Comparison of ENCODE assay signal across 1 cellular context in genomic region chr7:38178004-38178694, GRCh38.
TF ChIP-seq lines count a peak whose summit lies in the region.

TSS of gene STARD3NL (plus strand) at chr7:38178245. CDS start at chr7:38207505, 29,260 bp downstream.

TF ChIP-seq in K562, 482 proteins besides CTCF, POLR2A, EP300 and RAD21 (continued from another document and continues in another):
- TF ChIP-seq, protein P1, sequence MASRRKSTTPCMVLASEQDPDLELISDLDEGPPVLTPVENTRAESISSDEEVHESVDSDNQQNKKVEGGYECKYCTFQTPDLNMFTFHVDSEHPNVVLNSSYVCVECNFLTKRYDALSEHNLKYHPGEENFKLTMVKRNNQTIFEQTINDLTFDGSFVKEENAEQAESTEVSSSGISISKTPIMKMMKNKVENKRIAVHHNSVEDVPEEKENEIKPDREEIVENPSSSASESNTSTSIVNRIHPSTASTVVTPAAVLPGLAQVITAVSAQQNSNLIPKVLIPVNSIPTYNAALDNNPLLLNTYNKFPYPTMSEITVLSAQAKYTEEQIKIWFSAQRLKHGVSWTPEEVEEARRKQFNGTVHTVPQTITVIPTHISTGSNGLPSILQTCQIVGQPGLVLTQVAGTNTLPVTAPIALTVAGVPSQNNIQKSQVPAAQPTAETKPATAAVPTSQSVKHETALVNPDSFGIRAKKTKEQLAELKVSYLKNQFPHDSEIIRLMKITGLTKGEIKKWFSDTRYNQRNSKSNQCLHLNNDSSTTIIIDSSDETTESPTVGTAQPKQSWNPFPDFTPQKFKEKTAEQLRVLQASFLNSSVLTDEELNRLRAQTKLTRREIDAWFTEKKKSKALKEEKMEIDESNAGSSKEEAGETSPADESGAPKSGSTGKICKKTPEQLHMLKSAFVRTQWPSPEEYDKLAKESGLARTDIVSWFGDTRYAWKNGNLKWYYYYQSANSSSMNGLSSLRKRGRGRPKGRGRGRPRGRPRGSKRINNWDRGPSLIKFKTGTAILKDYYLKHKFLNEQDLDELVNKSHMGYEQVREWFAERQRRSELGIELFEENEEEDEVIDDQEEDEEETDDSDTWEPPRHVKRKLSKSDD (conservative IDR thresholded peaks at IDR 0.05; ENCODE audit: low read length) = no peak
- TF ChIP-seq THRAP3 (IDR thresholded peaks at IDR 0.05; ENCODE audit: borderline replicate concordance) = no peak
- TF ChIP-seq SPI1 (IDR thresholded peaks at IDR 0.05; ENCODE audit: borderline replicate concordance, low read depth, low read length) = no peak
- 0 out of 2 replicates have a peak, but pooled peaks have one; percentile 51 for TF ChIP-seq FOXP1 (CRISPR knock-in tag; IDR thresholded peaks at IDR 0.05)
- no peak for TF ChIP-seq JUNB (CRISPR knock-in tag; conservative IDR thresholded peaks at IDR 0.05)
- no peak for TF ChIP-seq NR1H2 (CRISPR knock-in tag; IDR thresholded peaks at IDR 0.05)
- no peak for TF ChIP-seq ZFP30 (CRISPR knock-in tag; IDR thresholded peaks at IDR 0.05; ENCODE audit: borderline replicate concordance)
- peak; percentile 41; the same call in 1 of the 2 replicates for TF ChIP-seq RNF2 (IDR thresholded peaks at IDR 0.05)
- TF ChIP-seq NFIC (IDR thresholded peaks at IDR 0.05) = peak; percentile 61
- TF ChIP-seq ZNF24 (IDR thresholded peaks at IDR 0.05) = 0 out of 2 replicates have a peak, but pooled peaks have one; percentile 46
- TF ChIP-seq ZNF197 (CRISPR knock-in tag; IDR thresholded peaks at IDR 0.05; ENCODE audit: low read depth) = no peak
- no peak for TF ChIP-seq ZKSCAN8 (CRISPR knock-in tag; IDR thresholded peaks at IDR 0.05)
- TF ChIP-seq PREB (CRISPR knock-in tag; IDR thresholded peaks at IDR 0.05) = no peak
- peak; percentile 92 for TF ChIP-seq BCOR (IDR thresholded peaks at IDR 0.05)
- peak; percentile 92 to 93 for TF ChIP-seq E2F6 (IDR thresholded peaks at IDR 0.05; ENCODE audit: borderline replicate concordance in 1 of 2, extremely low read depth in 1 of 2, insufficient read depth in 1 of 2, insufficient read length in 1 of 2, low read depth in 1 of 2, low read length in 1 of 2, poor library complexity in 1 of 2, severe bottlenecking in 1 of 2)
- TF ChIP-seq, protein P2, sequence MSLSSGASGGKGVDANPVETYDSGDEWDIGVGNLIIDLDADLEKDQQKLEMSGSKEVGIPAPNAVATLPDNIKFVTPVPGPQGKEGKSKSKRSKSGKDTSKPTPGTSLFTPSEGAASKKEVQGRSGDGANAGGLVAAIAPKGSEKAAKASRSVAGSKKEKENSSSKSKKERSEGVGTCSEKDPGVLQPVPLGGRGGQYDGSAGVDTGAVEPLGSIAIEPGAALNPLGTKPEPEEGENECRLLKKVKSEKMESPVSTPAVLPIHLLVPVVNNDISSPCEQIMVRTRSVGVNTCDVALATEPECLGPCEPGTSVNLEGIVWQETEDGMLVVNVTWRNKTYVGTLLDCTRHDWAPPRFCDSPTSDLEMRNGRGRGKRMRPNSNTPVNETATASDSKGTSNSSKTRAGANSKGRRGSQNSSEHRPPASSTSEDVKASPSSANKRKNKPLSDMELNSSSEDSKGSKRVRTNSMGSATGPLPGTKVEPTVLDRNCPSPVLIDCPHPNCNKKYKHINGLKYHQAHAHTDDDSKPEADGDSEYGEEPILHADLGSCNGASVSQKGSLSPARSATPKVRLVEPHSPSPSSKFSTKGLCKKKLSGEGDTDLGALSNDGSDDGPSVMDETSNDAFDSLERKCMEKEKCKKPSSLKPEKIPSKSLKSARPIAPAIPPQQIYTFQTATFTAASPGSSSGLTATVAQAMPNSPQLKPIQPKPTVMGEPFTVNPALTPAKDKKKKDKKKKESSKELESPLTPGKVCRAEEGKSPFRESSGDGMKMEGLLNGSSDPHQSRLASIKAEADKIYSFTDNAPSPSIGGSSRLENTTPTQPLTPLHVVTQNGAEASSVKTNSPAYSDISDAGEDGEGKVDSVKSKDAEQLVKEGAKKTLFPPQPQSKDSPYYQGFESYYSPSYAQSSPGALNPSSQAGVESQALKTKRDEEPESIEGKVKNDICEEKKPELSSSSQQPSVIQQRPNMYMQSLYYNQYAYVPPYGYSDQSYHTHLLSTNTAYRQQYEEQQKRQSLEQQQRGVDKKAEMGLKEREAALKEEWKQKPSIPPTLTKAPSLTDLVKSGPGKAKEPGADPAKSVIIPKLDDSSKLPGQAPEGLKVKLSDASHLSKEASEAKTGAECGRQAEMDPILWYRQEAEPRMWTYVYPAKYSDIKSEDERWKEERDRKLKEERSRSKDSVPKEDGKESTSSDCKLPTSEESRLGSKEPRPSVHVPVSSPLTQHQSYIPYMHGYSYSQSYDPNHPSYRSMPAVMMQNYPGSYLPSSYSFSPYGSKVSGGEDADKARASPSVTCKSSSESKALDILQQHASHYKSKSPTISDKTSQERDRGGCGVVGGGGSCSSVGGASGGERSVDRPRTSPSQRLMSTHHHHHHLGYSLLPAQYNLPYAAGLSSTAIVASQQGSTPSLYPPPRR (CRISPR knock-in tag; IDR thresholded peaks at IDR 0.05; ENCODE audit: borderline replicate concordance) = no peak
- 0 out of 2 replicates have a peak, but pooled peaks have one; percentile 55 for TF ChIP-seq PTBP1 (IDR thresholded peaks at IDR 0.05; ENCODE audit: low read depth, low read length)
- TF ChIP-seq, protein P3, sequence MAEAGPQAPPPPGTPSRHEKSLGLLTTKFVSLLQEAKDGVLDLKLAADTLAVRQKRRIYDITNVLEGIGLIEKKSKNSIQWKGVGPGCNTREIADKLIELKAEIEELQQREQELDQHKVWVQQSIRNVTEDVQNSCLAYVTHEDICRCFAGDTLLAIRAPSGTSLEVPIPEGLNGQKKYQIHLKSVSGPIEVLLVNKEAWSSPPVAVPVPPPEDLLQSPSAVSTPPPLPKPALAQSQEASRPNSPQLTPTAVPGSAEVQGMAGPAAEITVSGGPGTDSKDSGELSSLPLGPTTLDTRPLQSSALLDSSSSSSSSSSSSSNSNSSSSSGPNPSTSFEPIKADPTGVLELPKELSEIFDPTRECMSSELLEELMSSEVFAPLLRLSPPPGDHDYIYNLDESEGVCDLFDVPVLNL (CRISPR knock-in tag; IDR thresholded peaks at IDR 0.05; ENCODE audit: low read depth) = no peak
- TF ChIP-seq ZNF263 (CRISPR knock-in tag; IDR thresholded peaks at IDR 0.05; ENCODE audit: borderline replicate concordance) = peak; percentile 42; the same call in 1 of the 2 replicates
- no peak for TF ChIP-seq CCAR2 (IDR thresholded peaks at IDR 0.05; ENCODE audit: low read depth, low read length)
- no peak for TF ChIP-seq BDP1 (IDR thresholded peaks at IDR 0.05; ENCODE audit: insufficient read depth, insufficient read length)
- TF ChIP-seq SMARCB1 (IDR thresholded peaks at IDR 0.05; ENCODE audit: insufficient read length, low read depth) = peak; percentile 41
- TF ChIP-seq ZNF75A (CRISPR knock-in tag; IDR thresholded peaks at IDR 0.05) = peak; percentile 94
- TF ChIP-seq ZNF311 (CRISPR knock-in tag; IDR thresholded peaks at IDR 0.05) = no peak
- no peak for TF ChIP-seq ZNF778 (CRISPR knock-in tag; IDR thresholded peaks at IDR 0.05)
- TF ChIP-seq ZNF41 (CRISPR knock-in tag; conservative IDR thresholded peaks at IDR 0.05) = no peak
- no peak for TF ChIP-seq RBM17 (IDR thresholded peaks at IDR 0.05; ENCODE audit: borderline replicate concordance, low read depth, low read length)
- 0 out of 2 replicates have a peak, but pooled peaks have one; percentile 15 for TF ChIP-seq ZBTB17 (CRISPR knock-in tag; IDR thresholded peaks at IDR 0.05)
- TF ChIP-seq, protein P4, sequence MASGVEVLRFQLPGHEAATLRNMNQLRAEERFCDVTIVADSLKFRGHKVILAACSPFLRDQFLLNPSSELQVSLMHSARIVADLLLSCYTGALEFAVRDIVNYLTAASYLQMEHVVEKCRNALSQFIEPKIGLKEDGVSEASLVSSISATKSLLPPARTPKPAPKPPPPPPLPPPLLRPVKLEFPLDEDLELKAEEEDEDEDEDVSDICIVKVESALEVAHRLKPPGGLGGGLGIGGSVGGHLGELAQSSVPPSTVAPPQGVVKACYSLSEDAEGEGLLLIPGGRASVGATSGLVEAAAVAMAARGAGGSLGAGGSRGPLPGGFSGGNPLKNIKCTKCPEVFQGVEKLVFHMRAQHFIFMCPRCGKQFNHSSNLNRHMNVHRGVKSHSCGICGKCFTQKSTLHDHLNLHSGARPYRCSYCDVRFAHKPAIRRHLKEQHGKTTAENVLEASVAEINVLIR (CRISPR knock-in tag; IDR thresholded peaks at IDR 0.05) = peak; percentile 82
- TF ChIP-seq NR3C1 (CRISPR knock-in tag; IDR thresholded peaks at IDR 0.05) = no peak
- TF ChIP-seq, protein P5, sequence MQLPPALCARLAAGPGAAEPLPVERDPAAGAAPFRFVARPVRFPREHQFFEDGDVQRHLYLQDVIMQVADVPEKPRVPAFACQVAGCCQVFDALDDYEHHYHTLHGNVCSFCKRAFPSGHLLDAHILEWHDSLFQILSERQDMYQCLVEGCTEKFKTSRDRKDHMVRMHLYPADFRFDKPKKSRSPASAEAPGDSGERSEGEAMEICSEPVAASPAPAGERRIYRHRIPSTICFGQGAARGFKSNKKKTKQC (CRISPR knock-in tag; IDR thresholded peaks at IDR 0.05) = no peak
- TF ChIP-seq ESRRA (IDR thresholded peaks at IDR 0.05; ENCODE audit: borderline replicate concordance, low read depth) = peak; percentile 62; the same call in 1 of the 2 replicates
- TF ChIP-seq, protein P6, sequence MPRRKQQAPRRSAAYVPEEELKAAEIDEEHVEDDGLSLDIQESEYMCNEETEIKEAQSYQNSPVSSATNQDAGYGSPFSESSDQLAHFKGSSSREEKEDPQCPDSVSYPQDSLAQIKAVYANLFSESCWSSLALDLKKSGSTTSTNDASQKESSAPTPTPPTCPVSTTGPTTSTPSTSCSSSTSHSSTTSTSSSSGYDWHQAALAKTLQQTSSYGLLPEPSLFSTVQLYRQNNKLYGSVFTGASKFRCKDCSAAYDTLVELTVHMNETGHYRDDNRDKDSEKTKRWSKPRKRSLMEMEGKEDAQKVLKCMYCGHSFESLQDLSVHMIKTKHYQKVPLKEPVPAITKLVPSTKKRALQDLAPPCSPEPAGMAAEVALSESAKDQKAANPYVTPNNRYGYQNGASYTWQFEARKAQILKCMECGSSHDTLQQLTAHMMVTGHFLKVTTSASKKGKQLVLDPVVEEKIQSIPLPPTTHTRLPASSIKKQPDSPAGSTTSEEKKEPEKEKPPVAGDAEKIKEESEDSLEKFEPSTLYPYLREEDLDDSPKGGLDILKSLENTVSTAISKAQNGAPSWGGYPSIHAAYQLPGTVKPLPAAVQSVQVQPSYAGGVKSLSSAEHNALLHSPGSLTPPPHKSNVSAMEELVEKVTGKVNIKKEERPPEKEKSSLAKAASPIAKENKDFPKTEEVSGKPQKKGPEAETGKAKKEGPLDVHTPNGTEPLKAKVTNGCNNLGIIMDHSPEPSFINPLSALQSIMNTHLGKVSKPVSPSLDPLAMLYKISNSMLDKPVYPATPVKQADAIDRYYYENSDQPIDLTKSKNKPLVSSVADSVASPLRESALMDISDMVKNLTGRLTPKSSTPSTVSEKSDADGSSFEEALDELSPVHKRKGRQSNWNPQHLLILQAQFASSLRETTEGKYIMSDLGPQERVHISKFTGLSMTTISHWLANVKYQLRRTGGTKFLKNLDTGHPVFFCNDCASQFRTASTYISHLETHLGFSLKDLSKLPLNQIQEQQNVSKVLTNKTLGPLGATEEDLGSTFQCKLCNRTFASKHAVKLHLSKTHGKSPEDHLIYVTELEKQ (CRISPR knock-in tag; IDR thresholded peaks at IDR 0.05) = no peak
- TF ChIP-seq BRD4 (IDR thresholded peaks at IDR 0.05) = no peak
- TF ChIP-seq XRCC3 (IDR thresholded peaks at IDR 0.05) = no peak
- no peak for TF ChIP-seq CBX5 (IDR thresholded peaks at IDR 0.05; ENCODE audit: borderline replicate concordance, low read depth)
- 0 out of 2 replicates have a peak, but pooled peaks have one; percentile 18 for TF ChIP-seq ZNF143 (CRISPR knock-in tag; IDR thresholded peaks at IDR 0.05)
- no peak for TF ChIP-seq ERF (CRISPR knock-in tag; IDR thresholded peaks at IDR 0.05)
- peak; percentile 57 for TF ChIP-seq HNRNPLL (IDR thresholded peaks at IDR 0.05; ENCODE audit: low read depth, low read length, poor library complexity, severe bottlenecking)
- TF ChIP-seq CHD4 (IDR thresholded peaks at IDR 0.05; ENCODE audit: insufficient read depth, insufficient replicate concordance, low read depth, low read length, poor library complexity, severe bottlenecking) = peak; percentile 50
- TF ChIP-seq KLF13 (tag; IDR thresholded peaks at IDR 0.05; ENCODE audit: borderline replicate concordance, low read depth) = peak; percentile 71; the same call in 1 of the 2 replicates
- TF ChIP-seq ETS1 (conservative IDR thresholded peaks at IDR 0.05; ENCODE audit: control insufficient read depth, low read depth, low read length) = 0 out of 2 replicates have a peak, but pooled peaks have one; percentile 21
- TF ChIP-seq ELF1 (tag; IDR thresholded peaks at IDR 0.05) = no peak
